In genomic region chr1:151085953-151086559, GRCh38 we compare ENCODE assay signal across 2 cellular contexts.
TF ChIP-seq lines count a peak whose summit lies in the region.

No MANE protein-coding gene starts in this region.

TF ChIP-seq in A549, 52 proteins besides CTCF, POLR2A, EP300 and RAD21:
- TF ChIP-seq HOXB13 (CRISPR knock-in tag; IDR thresholded peaks at IDR 0.05; ENCODE audit: low read depth) (no peak), SMC3 (IDR thresholded peaks at IDR 0.05) (no peak), BHLHE40 (IDR thresholded peaks at IDR 0.05; ENCODE audit: low read depth, low read length) (no peak), CBX2 (IDR thresholded peaks at IDR 0.05; ENCODE audit: borderline replicate concordance, low read depth) (no peak), HOXB5 (CRISPR knock-in tag; IDR thresholded peaks at IDR 0.05) (no peak), FOSB (CRISPR knock-in tag; IDR thresholded peaks at IDR 0.05) (no peak), BCL3 (IDR thresholded peaks at IDR 0.05) (no peak), MAFK (IDR thresholded peaks at IDR 0.05; ENCODE audit: partially characterized antibody) (peak; percentile 86), GATA3 (IDR thresholded peaks at IDR 0.05; ENCODE audit: borderline replicate concordance) (no peak), ZSCAN20 (CRISPR knock-in tag; IDR thresholded peaks at IDR 0.05) (no peak), NFE2L2 (conservative IDR thresholded peaks at IDR 0.05; ENCODE audit: low read length) (peak; percentile 54)
TF ChIP-seq in A549: peak in this region for 2.

TF ChIP-seq in IMR-90, 13 proteins besides CTCF, POLR2A, EP300 and RAD21:
- TF ChIP-seq NFE2L2 (IDR thresholded peaks at IDR 0.05; ENCODE audit: low read depth, low read length) (peak; percentile 58), MXI1 (IDR thresholded peaks at IDR 0.05; ENCODE audit: borderline replicate concordance, low read depth, low read length) (no peak), BHLHE40 (IDR thresholded peaks at IDR 0.05; ENCODE audit: low read depth, low read length) (no peak), FOS (IDR thresholded peaks at IDR 0.05; ENCODE audit: low read depth, low read length) (no peak), RCOR1 (IDR thresholded peaks at IDR 0.05; ENCODE audit: insufficient replicate concordance, low read length) (no peak), MAZ (IDR thresholded peaks at IDR 0.05; ENCODE audit: borderline replicate concordance, low read depth, low read length) (no peak)
- TF ChIP-seq, protein P1, sequence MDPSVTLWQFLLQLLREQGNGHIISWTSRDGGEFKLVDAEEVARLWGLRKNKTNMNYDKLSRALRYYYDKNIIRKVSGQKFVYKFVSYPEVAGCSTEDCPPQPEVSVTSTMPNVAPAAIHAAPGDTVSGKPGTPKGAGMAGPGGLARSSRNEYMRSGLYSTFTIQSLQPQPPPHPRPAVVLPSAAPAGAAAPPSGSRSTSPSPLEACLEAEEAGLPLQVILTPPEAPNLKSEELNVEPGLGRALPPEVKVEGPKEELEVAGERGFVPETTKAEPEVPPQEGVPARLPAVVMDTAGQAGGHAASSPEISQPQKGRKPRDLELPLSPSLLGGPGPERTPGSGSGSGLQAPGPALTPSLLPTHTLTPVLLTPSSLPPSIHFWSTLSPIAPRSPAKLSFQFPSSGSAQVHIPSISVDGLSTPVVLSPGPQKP (IDR thresholded peaks at IDR 0.05; ENCODE audit: borderline replicate concordance, low read depth, low read length) = no peak
